Comparison of ENCODE assay signal across 21 cellular contexts in the genomic region with DNA sequence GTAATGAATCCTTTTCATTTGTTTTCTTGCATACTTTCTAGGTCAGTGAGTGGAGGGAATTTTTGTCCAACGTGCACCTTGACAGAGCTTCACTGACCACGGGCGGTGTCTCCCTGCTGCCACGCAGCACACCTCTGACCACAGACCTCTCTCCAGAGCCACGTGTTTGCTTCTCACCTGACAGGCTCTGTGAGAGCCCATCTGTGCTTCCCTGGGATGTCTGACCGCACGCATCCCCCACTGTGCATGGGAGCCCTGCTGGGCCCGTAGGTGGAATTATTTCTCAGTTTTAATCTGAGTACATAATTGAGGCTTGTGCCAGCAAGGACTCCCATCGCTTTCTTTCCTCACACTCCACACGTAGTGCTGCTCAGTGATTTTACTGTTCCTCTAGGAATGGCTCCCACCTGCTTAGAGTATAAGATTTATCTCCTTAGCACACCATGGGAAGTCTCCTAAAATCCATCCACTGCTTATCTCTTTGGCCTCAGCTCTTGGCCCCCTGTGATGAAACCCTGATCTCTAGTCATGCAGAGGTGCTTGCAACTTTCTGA.
A peak's percentile ranks its signal among the peaks of the same experiment; 100 is the strongest.
DNase-seq lines count a peak whose midpoint lies in the region; TF ChIP-seq lines count a peak whose summit lies in the region.
"Had no signal": no experiment of that assay in that cellular context is flagged by ENCODE, and none has a peak within 500 bp of the region (broad histone marks: within the 10 kb centered on the region; RNA-seq: fewer than 3 reads in every experiment).

No MANE protein-coding gene starts in this region.

- no peak overlapping the region for H3K27ac ChIP-seq in A673 (ENCODE audit: low read depth, low read length, poor library complexity, severe bottlenecking)
- H3K27ac ChIP-seq: BLaER1 treated with 17β-estradiol and CSF1 and Interleukin-3, amounts not matched to agents 10 nM and 100 nM; RWPE1; SJCRH30 had no signal

- peaks cover 17% of the 10 kb centered on the region for H3K4me1 ChIP-seq in A673 (ENCODE audit: insufficient read depth, low read length, poor library complexity, severe bottlenecking)
- H3K4me1 ChIP-seq: SJCRH30 had no signal

- H3K9me3 Mint-ChIP-seq in Calu3 (ENCODE audit: low read depth, unreplicated experiment), result no peaks in the 10 kb centered on the region
- H3K9me3 Mint-ChIP-seq in T-helper 2 cell treated with Interferon-gamma antibody and Interleukin-4, amounts not matched to agents 5 μg/mL and 100 μg/mL, for 36 hours, result no peaks in the 10 kb centered on the region
- no peaks in the 10 kb centered on the region for H3K9me3 Mint-ChIP-seq in activated T-helper 1 cell treated with anti-CD3 and anti-CD28 coated beads, Interleukin-12 subunit alpha, Interleukin-12 subunit beta, Interleukin-2, Interleukin-4 antibody, amounts not matched to agents 30 ng/mL and 10 ng/mL and 1 ng/mL, durations not matched to agents 14 hours and 24 hours and 36 hours
- H3K9me3 Mint-ChIP-seq: T-helper 1 cell treated with Interleukin-12 subunit alpha and Interleukin-12 subunit beta and Interleukin-4 antibody, amounts not matched to agents 30 μg/mL and 1 μg/mL, for 36 hours had no signal

- no peak for TF ChIP-seq CTCF in A673 (conservative IDR thresholded peaks at IDR 0.05; ENCODE audit: low read depth, low read length)
- TF ChIP-seq CTCF in Calu3 (IDR thresholded peaks at IDR 0.05; ENCODE audit: unreplicated experiment), result no peak

- peaks cover 39% of the 10 kb centered on the region for H3K4me1 Mint-ChIP-seq in Calu3 (ENCODE audit: low read depth, unreplicated experiment)
- H3K4me1 Mint-ChIP-seq in T-helper 2 cell treated with Interferon-gamma antibody and Interleukin-4, amounts not matched to agents 5 μg/mL and 100 μg/mL, for 36 hours (ENCODE audit: low read depth), result no peaks in the 10 kb centered on the region
- no peaks in the 10 kb centered on the region for H3K4me1 Mint-ChIP-seq in activated T-helper 1 cell treated with anti-CD3 and anti-CD28 coated beads, Interleukin-12 subunit alpha, Interleukin-12 subunit beta, Interleukin-2, Interleukin-4 antibody, amounts not matched to agents 30 ng/mL and 10 ng/mL and 1 ng/mL, durations not matched to agents 14 hours and 24 hours and 36 hours (ENCODE audit: low read depth)
- H3K4me1 Mint-ChIP-seq: CD8-positive, alpha-beta memory T cell had no signal

- H3K4me3 ChIP-seq in A673 (ENCODE audit: low read depth, low read length, poor library complexity, severe bottlenecking), result no peak overlapping the region
- H3K4me3 ChIP-seq: BLaER1 treated with 17β-estradiol and CSF1 and Interleukin-3, amounts not matched to agents 10 nM and 100 nM; MG63; SJCRH30 had no signal

- no TSS peak for BruUV-seq in A673 (replicated peaks; lab: Mats Ljungman, UMichigan)
- BruUV-seq in Calu3 (replicated peaks; lab: Mats Ljungman, UMichigan), result no TSS peak

- intact Hi-C loops in A673 (cut with micrococcal nuclease; ENCODE audit: unreplicated experiment), result no loop called here
- intact Hi-C loops in Calu3 (cut with micrococcal nuclease; ENCODE audit: unreplicated experiment), result loop anchor here (5.0 kb wide), 1 partner anchor 194 kb away; no protein-coding TSS in a partner anchor
- intact Hi-C loops in activated T-helper 1 cell treated with anti-CD3 and anti-CD28 coated beads, Interleukin-12 subunit alpha, Interleukin-12 subunit beta, Interleukin-2, Interleukin-4 antibody, amounts not matched to agents 30 ng/mL and 10 ng/mL and 1 ng/mL, durations not matched to agents 14 hours and 24 hours and 36 hours (cut with micrococcal nuclease), result no loop called here

- H3K36me3 ChIP-seq in A673 (ENCODE audit: insufficient read depth, low read length, poor library complexity, severe bottlenecking), result no peaks in the 10 kb centered on the region
- H3K36me3 ChIP-seq: BLaER1 treated with 17β-estradiol and CSF1 and Interleukin-3, amounts not matched to agents 10 nM and 100 nM; MG63; SJCRH30 had no signal

- peak overlapping the region; percentile 31 for H3K27ac Mint-ChIP-seq in Calu3 (ENCODE audit: unreplicated experiment)
- no peak overlapping the region for H3K27ac Mint-ChIP-seq in T-helper 2 cell treated with Interferon-gamma antibody and Interleukin-4, amounts not matched to agents 5 μg/mL and 100 μg/mL, for 36 hours
- no peak overlapping the region for H3K27ac Mint-ChIP-seq in activated T-helper 1 cell treated with anti-CD3 and anti-CD28 coated beads, Interleukin-12 subunit alpha, Interleukin-12 subunit beta, Interleukin-2, Interleukin-4 antibody, amounts not matched to agents 30 ng/mL and 10 ng/mL and 1 ng/mL, durations not matched to agents 14 hours and 24 hours and 36 hours
- H3K27ac Mint-ChIP-seq: CD8-positive, alpha-beta memory T cell; IgD-negative memory B cell; T-helper 1 cell treated with Interleukin-12 subunit alpha and Interleukin-12 subunit beta and Interleukin-4 antibody, amounts not matched to agents 30 μg/mL and 1 μg/mL, for 36 hours had no signal

- H3K4me3 Mint-ChIP-seq in Calu3 (ENCODE audit: low read depth, unreplicated experiment), result peak overlapping the region; percentile 38
- no peak overlapping the region for H3K4me3 Mint-ChIP-seq in T-helper 2 cell treated with Interferon-gamma antibody and Interleukin-4, amounts not matched to agents 5 μg/mL and 100 μg/mL, for 36 hours
- no peak overlapping the region for H3K4me3 Mint-ChIP-seq in activated T-helper 1 cell treated with anti-CD3 and anti-CD28 coated beads, Interleukin-12 subunit alpha, Interleukin-12 subunit beta, Interleukin-2, Interleukin-4 antibody, amounts not matched to agents 30 ng/mL and 10 ng/mL and 1 ng/mL, durations not matched to agents 14 hours and 24 hours and 36 hours
- H3K4me3 Mint-ChIP-seq: CD8-positive, alpha-beta memory T cell; IgD-negative memory B cell; T-helper 1 cell treated with Interleukin-12 subunit alpha and Interleukin-12 subunit beta and Interleukin-4 antibody, amounts not matched to agents 30 μg/mL and 1 μg/mL, for 36 hours had no signal

- DNase-seq in A673 (ENCODE audit: low spot score) (peak; percentile 12), Calu3 (peak; percentile 25), NCI-H524 treated with DMSO at 0.1 percent for 48 hours (lab: John Stamatoyannopoulos, UW) (peak; percentile 52), kidney glomerular epithelial cell (lab: John Stamatoyannopoulos, UW) (peak; percentile 33), NCI-H446 (lab: John Stamatoyannopoulos, UW) (no peak), NCI-H345 treated with DMSO at 0.1 percent for 48 hours (lab: John Stamatoyannopoulos, UW; ENCODE audit: unreplicated experiment) (no peak)
- DNase-seq in T-helper 2 cell treated with Interferon-gamma antibody and Interleukin-4, amounts not matched to agents 5 μg/mL and 100 μg/mL, for 36 hours (ENCODE audit: low spot score), result no peak
- DNase-seq in activated T-helper 1 cell treated with anti-CD3 and anti-CD28 coated beads, Interleukin-12 subunit alpha, Interleukin-12 subunit beta, Interleukin-2, Interleukin-4 antibody, amounts not matched to agents 30 ng/mL and 10 ng/mL and 1 ng/mL, durations not matched to agents 14 hours and 24 hours and 36 hours (ENCODE audit: low spot score), result no peak
- DNase-seq: CD8-positive, alpha-beta memory T cell; GOT3; Kasumi-1; MG63; NCI-H1048; NCI-H1694 treated with DMSO at 0.1 percent for 48 hours; NCI-H2171; NCI-H446 treated with DMSO at 0.1 percent for 48 hours; SJCRH30 had no signal

- POLR2A ChIA-PET in A673 (lab: Charles Lee; ENCODE audit: low non-redundant PET), result no interaction called here

- CTCF ChIA-PET in A673 (lab: Charles Lee) (no interaction called here), Calu3 (lab: Charles Lee) (interaction anchor here (0.6 kb wide), 1 partner anchor 700 kb away, joined by 4 read pairs; no protein-coding TSS in a partner anchor)

- H3K36me3 Mint-ChIP-seq in Calu3 (ENCODE audit: insufficient read depth, unreplicated experiment), result peaks cover 7% of the 10 kb centered on the region
- H3K36me3 Mint-ChIP-seq in T-helper 2 cell treated with Interferon-gamma antibody and Interleukin-4, amounts not matched to agents 5 μg/mL and 100 μg/mL, for 36 hours (ENCODE audit: low read depth), result no peaks in the 10 kb centered on the region
- H3K36me3 Mint-ChIP-seq in activated T-helper 1 cell treated with anti-CD3 and anti-CD28 coated beads, Interleukin-12 subunit alpha, Interleukin-12 subunit beta, Interleukin-2, Interleukin-4 antibody, amounts not matched to agents 30 ng/mL and 10 ng/mL and 1 ng/mL, durations not matched to agents 14 hours and 24 hours and 36 hours (ENCODE audit: low read depth), result no peaks in the 10 kb centered on the region
- H3K36me3 Mint-ChIP-seq: IgD-negative memory B cell had no signal

- no peaks in the 10 kb centered on the region for H3K27me3 ChIP-seq in A673 (replicated peaks; ENCODE audit: insufficient read depth, low read depth, low read length, poor library complexity)
- H3K27me3 ChIP-seq: BLaER1 treated with 17β-estradiol and CSF1 and Interleukin-3, amounts not matched to agents 10 nM and 100 nM; MG63 had no signal

- H3K9me3 ChIP-seq in A673 (ENCODE audit: low read depth, low read length, poor library complexity, severe bottlenecking), result no peaks in the 10 kb centered on the region
- H3K9me3 ChIP-seq: BLaER1 treated with 17β-estradiol and CSF1 and Interleukin-3, amounts not matched to agents 10 nM and 100 nM; SJCRH30 had no signal

- H3K27me3 Mint-ChIP-seq in Calu3 (ENCODE audit: unreplicated experiment), result peaks cover 50% of the 10 kb centered on the region
- H3K27me3 Mint-ChIP-seq in T-helper 2 cell treated with Interferon-gamma antibody and Interleukin-4, amounts not matched to agents 5 μg/mL and 100 μg/mL, for 36 hours (ENCODE audit: low read depth), result no peaks in the 10 kb centered on the region
- peaks cover 3% of the 10 kb centered on the region for H3K27me3 Mint-ChIP-seq in activated T-helper 1 cell treated with anti-CD3 and anti-CD28 coated beads, Interleukin-12 subunit alpha, Interleukin-12 subunit beta, Interleukin-2, Interleukin-4 antibody, amounts not matched to agents 30 ng/mL and 10 ng/mL and 1 ng/mL, durations not matched to agents 14 hours and 24 hours and 36 hours (ENCODE audit: insufficient read depth)
- H3K27me3 Mint-ChIP-seq: IgD-negative memory B cell had no signal

Comparison
In these comparisons a context has a peak if more than half of its experiments do, and no peak if none do; other contexts are left out.
1. DNase-seq: peak in A673 (single experiment), Calu3 (single experiment), NCI-H524 treated with DMSO at 0.1 percent for 48 hours (single experiment) and kidney glomerular epithelial cell (single experiment); none in T-helper 2 cell treated with Interferon-gamma antibody and Interleukin-4, amounts not matched to agents 5 μg/mL and 100 μg/mL, for 36 hours (single experiment), activated T-helper 1 cell treated with anti-CD3 and anti-CD28 coated beads, Interleukin-12 subunit alpha, Interleukin-12 subunit beta, Interleukin-2, Interleukin-4 antibody, amounts not matched to agents 30 ng/mL and 10 ng/mL and 1 ng/mL, durations not matched to agents 14 hours and 24 hours and 36 hours (single experiment), NCI-H446 (0 of 2) and NCI-H345 treated with DMSO at 0.1 percent for 48 hours (single experiment).